Comparison of ENCODE assay signal across 16 cellular contexts in the genomic region with DNA sequence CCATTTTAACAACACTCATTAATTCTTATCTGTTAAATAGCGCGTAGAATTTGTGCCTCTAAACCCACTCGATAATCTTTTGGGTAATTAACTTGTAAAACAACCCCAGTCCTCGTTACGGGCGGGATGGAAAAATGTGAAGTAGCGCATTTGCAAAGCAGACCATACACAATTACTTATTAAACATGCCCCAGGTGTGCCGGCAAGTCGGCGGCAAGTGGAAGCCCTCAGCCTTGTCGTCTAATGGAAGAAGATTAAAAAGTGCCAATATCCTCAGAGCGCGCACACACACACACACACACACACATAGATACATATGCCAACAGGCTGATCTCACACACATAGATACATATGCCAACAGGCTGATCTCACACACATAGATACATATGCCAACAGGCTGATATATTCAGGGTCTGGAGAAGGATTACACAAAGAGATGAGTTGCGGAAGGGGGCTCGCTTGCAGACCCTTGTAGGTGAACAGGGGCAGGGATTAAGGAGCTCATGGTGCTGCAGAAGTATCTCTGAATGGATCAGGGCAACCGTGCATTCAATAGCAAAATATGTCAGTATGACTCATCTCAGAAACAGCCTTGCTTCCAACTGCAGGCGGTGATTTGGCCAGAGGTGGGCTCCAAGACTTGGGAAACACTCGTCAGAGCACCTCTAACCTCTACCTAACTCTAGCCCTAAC.
A peak's percentile ranks its signal among the peaks of the same experiment; 100 is the strongest.
DNase-seq lines count a peak whose midpoint lies in the region; ATAC-seq lines count a peak whose summit lies in the region.
"Had no signal": no experiment of that assay in that cellular context is flagged by ENCODE, and none has a peak within 500 bp of the region (broad histone marks: within the 10 kb centered on the region; RNA-seq: fewer than 3 reads in every experiment).

No MANE protein-coding gene starts in this region.

- ATAC-seq in HG02970 (IDR thresholded peaks at IDR 0.05; ENCODE audit: low FRiP score, unreplicated experiment), result no peak
- ATAC-seq: activated T-cell treated with anti-CD3 and anti-CD28 coated beads, Interleukin-2, amount 50 U/mL, for 4 hours; sciatic nerve had no signal

- H3K27me3 ChIP-seq in mesendoderm (ENCODE audit: insufficient read depth, low read length, poor library complexity), result no peaks in the 10 kb centered on the region
- H3K27me3 ChIP-seq: BLaER1, cardiac muscle cell had no signal

- H2BK15ac ChIP-seq in mesendoderm (replicated peaks; ENCODE audit: low read depth), result no peak overlapping the region

- POLR2A ChIA-PET in activated CD4-positive, alpha-beta memory T cell treated with anti-CD3 and anti-CD28 coated beads, Interleukin-2, amount 10 ng/mL, durations not matched to agents 7 days and 5 days (lab: Charles Lee), result no interaction called here

- H3K4me3 Mint-ChIP-seq in activated CD4-positive, alpha-beta memory T cell treated with anti-CD3 and anti-CD28 coated beads, Interleukin-2, amount 10 ng/mL, durations not matched to agents 7 days and 5 days, result no peak overlapping the region
- H3K4me3 Mint-ChIP-seq: activated T-cell treated with anti-CD3 and anti-CD28 coated beads, Interleukin-2, amount 50 U/mL, for 4 hours had no signal

- no peak overlapping the region for H4K8ac ChIP-seq in mesendoderm (ENCODE audit: low read depth, low read length)

- no peak overlapping the region for H3K4ac ChIP-seq in mesendoderm (ENCODE audit: low read depth, low read length)

- no peak overlapping the region for H3K4me3 ChIP-seq in mesendoderm (ENCODE audit: low read length)
- H3K4me3 ChIP-seq: BLaER1, cardiac muscle cell had no signal

- no peak overlapping the region for H3K23ac ChIP-seq in mesendoderm (ENCODE audit: low read length)

- peaks cover 2% of the 10 kb centered on the region for H3K79me1 ChIP-seq in mesendoderm (ENCODE audit: low read length)

- no peaks in the 10 kb centered on the region for H3K36me3 ChIP-seq in mesendoderm (ENCODE audit: control insufficient read depth, insufficient read depth, low read length)
- H3K36me3 ChIP-seq: cardiac muscle cell had no signal

- H2BK5ac ChIP-seq in mesendoderm (ENCODE audit: low read length), result no peak overlapping the region

- H3K79me2 ChIP-seq in mesendoderm (ENCODE audit: control insufficient read depth, insufficient read depth, low read length), result no peaks in the 10 kb centered on the region

- H3K4me1 Mint-ChIP-seq in activated CD4-positive, alpha-beta memory T cell treated with anti-CD3 and anti-CD28 coated beads, Interleukin-2, amount 10 ng/mL, durations not matched to agents 7 days and 5 days, result no peaks in the 10 kb centered on the region

- H2AK5ac ChIP-seq in mesendoderm (ENCODE audit: low read length), result no peak overlapping the region

- H3K56ac ChIP-seq in mesendoderm (ENCODE audit: low read length), result no peak overlapping the region

- H3K9me3 Mint-ChIP-seq in activated CD4-positive, alpha-beta memory T cell treated with anti-CD3 and anti-CD28 coated beads, Interleukin-2, amount 10 ng/mL, durations not matched to agents 7 days and 5 days, result no peaks in the 10 kb centered on the region
- H3K9me3 Mint-ChIP-seq: activated T-cell treated with anti-CD3 and anti-CD28 coated beads, Interleukin-2, amount 50 U/mL, for 4 hours had no signal

- 100% methylated on average over 3 of the region's 18 CpGs for WGBS in mesendoderm (ENCODE audit: extremely low coverage, insufficient coverage, low lambda C conversion rate)

- CTCF ChIA-PET in activated CD4-positive, alpha-beta memory T cell treated with anti-CD3 and anti-CD28 coated beads, Interleukin-2, amount 10 ng/mL, durations not matched to agents 7 days and 5 days (lab: Charles Lee), result no interaction called here

- no peak overlapping the region for H3K18ac ChIP-seq in mesendoderm (ENCODE audit: low read length)

- H3K27me3 Mint-ChIP-seq in activated CD4-positive, alpha-beta memory T cell treated with anti-CD3 and anti-CD28 coated beads, Interleukin-2, amount 10 ng/mL, durations not matched to agents 7 days and 5 days, result no peaks in the 10 kb centered on the region

- H3K9ac ChIP-seq in mesendoderm (ENCODE audit: low read length), result no peak overlapping the region
- H3K9ac ChIP-seq: BLaER1 had no signal

- peaks cover 3% of the 10 kb centered on the region for H3K36me3 Mint-ChIP-seq in activated CD4-positive, alpha-beta memory T cell treated with anti-CD3 and anti-CD28 coated beads, Interleukin-2, amount 10 ng/mL, durations not matched to agents 7 days and 5 days (ENCODE audit: low read depth)

- in situ Hi-C loops in Caki2 (cut with HindIII; ENCODE audit: low pct_unique_long_range_greater_than_20kb, low sequenced_read_pairs), result no loop called here

- no peak overlapping the region for H3K27ac Mint-ChIP-seq in activated CD4-positive, alpha-beta memory T cell treated with anti-CD3 and anti-CD28 coated beads, Interleukin-2, amount 10 ng/mL, durations not matched to agents 7 days and 5 days

- H2BK120ac ChIP-seq in mesendoderm (ENCODE audit: low read depth, low read length), result no peak overlapping the region

- no peak overlapping the region for H3K4me2 ChIP-seq in mesendoderm (ENCODE audit: low read length)
- H3K4me2 ChIP-seq: BLaER1 had no signal

- peaks cover 9% of the 10 kb centered on the region for H3K4me1 ChIP-seq in mesendoderm (ENCODE audit: control insufficient read depth, low read depth, low read length)

- no peak overlapping the region for H3K27ac ChIP-seq in mesendoderm (ENCODE audit: low read depth, low read length)
- H3K27ac ChIP-seq: BLaER1, cardiac muscle cell had no signal

- H4K5ac ChIP-seq in mesendoderm (ENCODE audit: low read length), result no peak overlapping the region

- peak; percentile 67 for DNase-seq in Caki2 (ENCODE audit: low read depth)
- DNase-seq in NCI-H226, result peak; percentile 70
- DNase-seq in dermis blood vessel endothelial cell, result peak; percentile 56
- DNase-seq in mesendoderm, result peak; percentile 79
- no peak for DNase-seq in activated naive CD4-positive, alpha-beta T cell (lab: John Stamatoyannopoulos, UW)
- DNase-seq in SIG-M5 treated with dmso at 0.1 percent for 504 hours (lab: John Stamatoyannopoulos, UW; ENCODE audit: unreplicated experiment), result no peak
- no peak for DNase-seq in activated CD4-positive, alpha-beta memory T cell treated with anti-CD3 and anti-CD28 coated beads, Interleukin-2, amount 10 ng/mL, durations not matched to agents 7 days and 5 days
- DNase-seq: activated T-cell treated with anti-CD3 and anti-CD28 coated beads, Interleukin-2, amount 50 U/mL, for 4 hours; GDM1; KG1; kidney; NCI-H2081 had no signal

Comparison
In these comparisons a context has a peak if more than half of its experiments do, and no peak if none do; other contexts are left out.
1. DNase-seq: peak in Caki2 (single experiment), NCI-H226 (single experiment), dermis blood vessel endothelial cell (single experiment) and mesendoderm (single experiment); none in activated naive CD4-positive, alpha-beta T cell (0 of 4), SIG-M5 treated with dmso at 0.1 percent for 504 hours (single experiment) and activated CD4-positive, alpha-beta memory T cell treated with anti-CD3 and anti-CD28 coated beads, Interleukin-2, amount 10 ng/mL, durations not matched to agents 7 days and 5 days (single experiment).